25 cellular contexts compared by ENCODE assay signal in genomic region chr2:80410346-80410745, GRCh38.
"Had no signal": no experiment of that assay in that cellular context is flagged by ENCODE, and none has a peak within 500 bp of the region (broad histone marks: within the 10 kb centered on the region; RNA-seq: fewer than 3 reads in every experiment).

No MANE protein-coding gene starts in this region.

- H3K27ac ChIP-seq: ascending aorta, breast epithelium, cardiac muscle cell, coronary artery, dorsolateral prefrontal cortex had no signal

- DNase-seq: activated CD4-positive, alpha-beta memory T cell treated with anti-CD3 and anti-CD28 coated beads for 36 hours; activated CD4-positive, alpha-beta T cell treated with anti-CD3 and anti-CD28 coated beads for 36 hours; activated CD4-positive, alpha-beta T cell treated with anti-CD3 and anti-CD28 coated beads, Interleukin-2, amount 10 ng/mL, durations not matched to agents 24 days and 14 days; activated CD4-positive, CD25-positive, alpha-beta regulatory T cell; activated CD4-positive, CD25-positive, alpha-beta regulatory T cell treated with anti-CD3 and anti-CD28 coated beads, Interleukin-2, amount 50 U/mL, for 72 hours; activated CD8-positive, alpha-beta memory T cell treated with anti-CD3 and anti-CD28 coated beads, Interleukin-2, amount 10 ng/mL, durations not matched to agents 7 days and 5 days; activated CD8-positive, alpha-beta memory T cell treated with anti-CD3 and anti-CD28 coated beads, Interleukin-2, amount 50 U/mL, for 4 hours; activated CD8-positive, alpha-beta T cell treated with anti-CD3 and anti-CD28 coated beads, Interleukin-2, amount 10 ng/mL, durations not matched to agents 7 days and 5 days; activated effector memory CD4-positive, alpha-beta T cell treated with anti-CD3 and anti-CD28 coated beads, Interleukin-2, amount 50 U/mL, for 16 hours; activated naive CD4-positive, alpha-beta T cell treated with anti-CD3 and anti-CD28 coated beads for 36 hours; activated naive CD8-positive, alpha-beta T cell treated with anti-CD3 and anti-CD28 coated beads, Interleukin-2, amount 10 ng/mL, durations not matched to agents 7 days and 5 days; activated T-cell treated with anti-CD3 and anti-CD28 coated beads, Interleukin-2, amount 50 U/mL, for 1 hour; activated T-cell treated with anti-CD3 and anti-CD28 coated beads, Interleukin-2, amount 50 U/mL, for 48 hours; dorsolateral prefrontal cortex; effector memory CD4-positive, alpha-beta T cell; endodermal cell; foreskin fibroblast; T-helper 2 cell had no signal

- FAIRE-seq: frontal cortex had no signal

- H3K4me1 ChIP-seq: ascending aorta, breast epithelium had no signal

- H3K4me3 ChIP-seq: ascending aorta, breast epithelium, cardiac muscle cell, coronary artery, dorsolateral prefrontal cortex had no signal

- H3K27me3 ChIP-seq: ascending aorta, breast epithelium, cardiac muscle cell, dorsolateral prefrontal cortex had no signal

- H3K9me3 ChIP-seq: ascending aorta had no signal

- ATAC-seq: activated CD4-positive, alpha-beta T cell treated with anti-CD3 and anti-CD28 coated beads for 36 hours; activated CD8-positive, alpha-beta memory T cell treated with anti-CD3 and anti-CD28 coated beads, Interleukin-2, amount 10 ng/mL, durations not matched to agents 7 days and 5 days; activated CD8-positive, alpha-beta T cell treated with anti-CD3 and anti-CD28 coated beads, Interleukin-2, amount 10 ng/mL, durations not matched to agents 7 days and 5 days; activated naive CD4-positive, alpha-beta T cell treated with anti-CD3 and anti-CD28 coated beads, Interleukin-2, amount 50 U/mL, for 72 hours; esophagus mucosa had no signal

- H3K36me3 ChIP-seq: ascending aorta, breast epithelium, cardiac muscle cell had no signal
